22 cellular contexts compared by ENCODE assay signal in genomic region chr1:185742403-185742802, GRCh38. TPM values are rescaled to one million over a fixed set of nuclear protein-coding genes. Genes with fewer than 3 reads are reported as not detected.
"Had no signal": no experiment of that assay in that cellular context is flagged by ENCODE, and none has a peak within 500 bp of the region (broad histone marks: within the 10 kb centered on the region; RNA-seq: fewer than 3 reads in every experiment).

No MANE protein-coding gene starts in this region.

- H3K27me3 ChIP-seq: SJSA1 had no signal

- H3K4me3 ChIP-seq: SJSA1, SK-N-MC had no signal

- H3K4me1 ChIP-seq: SJSA1 had no signal

- ATAC-seq: HepG2 had no signal

- H3K9me3 ChIP-seq: SJSA1 had no signal

- H3K36me3 ChIP-seq: SJSA1 had no signal

- H3K27ac ChIP-seq: SJSA1, SK-N-MC had no signal

- DNase-seq: IMR-90, Karpas-422, KG1, MM.1S, NCI-H1092 treated with DMSO at 0.1 percent for 48 hours, NCI-H1436, NCI-H187, NCI-H2029, NCI-H2081 treated with DMSO at 0.1 percent for 48 hours, NCI-H2171, NCI-H226, NCI-H446, NCI-H510A, NCI-H524 treated with DMSO at 0.1 percent for 48 hours, NCI-H69, NCI-H774, Right ventricle myocardium superior, RPMI8226, SIG-M5 had no signal

RNA-seq across cellular contexts. Expression of gene HMCN1, which starts 8.2 kb away (rescaled TPM):
- total RNA-seq: HepG2 had no signal
